ENCODE assay signal across 11 cellular contexts in the genomic region with DNA sequence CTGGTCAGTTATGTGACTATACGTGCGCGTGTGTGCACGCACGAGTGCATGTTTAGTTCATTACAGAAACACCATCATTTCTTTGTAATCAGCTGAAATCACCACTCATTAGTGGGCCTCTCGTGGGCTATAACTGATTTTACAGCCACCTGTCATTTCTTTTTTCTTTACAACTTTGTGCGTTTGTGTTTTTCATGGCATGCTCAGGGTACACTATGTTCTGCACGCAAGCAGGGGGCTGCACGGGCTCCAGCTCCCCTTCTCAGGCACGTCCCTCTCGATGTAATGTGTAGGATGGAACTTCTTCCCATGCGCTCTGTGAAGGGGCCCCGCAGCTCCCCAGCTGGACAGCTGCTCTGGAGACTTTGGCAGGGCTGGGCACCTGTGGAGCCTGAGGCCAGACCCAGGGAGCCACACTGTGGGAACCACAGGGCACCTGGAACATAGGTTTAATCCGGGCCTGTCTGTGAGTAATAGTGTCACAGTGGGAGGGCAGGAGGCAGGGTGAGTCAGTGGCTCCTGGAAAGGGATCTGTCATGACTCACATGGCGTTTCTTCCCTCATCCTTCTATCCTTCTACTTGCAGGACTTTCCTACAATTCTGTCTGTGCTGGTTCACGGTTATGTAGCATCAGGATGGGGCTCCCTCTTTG. TPM values are rescaled to one million over a fixed set of nuclear protein-coding genes. Genes with fewer than 3 reads are reported as not detected.
DNase-seq lines count a peak whose midpoint lies in the region; ATAC-seq, FAIRE-seq and TF ChIP-seq lines count a peak whose summit lies in the region.
"Had no signal": no experiment of that assay in that cellular context is flagged by ENCODE, and none has a peak within 500 bp of the region (broad histone marks: within the 10 kb centered on the region; RNA-seq: fewer than 3 reads in every experiment).

No MANE protein-coding gene starts in this region.

- H3K4me1 ChIP-seq in astrocyte (ENCODE audit: insufficient read depth, low read length) (peaks cover 18% of the 10 kb centered on the region), prostate gland (replicated peaks) (no peaks in the 10 kb centered on the region)

- H3K4me2 ChIP-seq in astrocyte (ENCODE audit: low read length) = peak overlapping the region; percentile 83

- H3K9ac ChIP-seq in astrocyte (ENCODE audit: low read length) = peak overlapping the region; percentile 78

- FAIRE-seq in astrocyte (lab: Jason Lieb, UNC) = peak; percentile 94

- H3K9me3 Mint-ChIP-seq in astrocyte (ENCODE audit: unreplicated experiment) = peaks cover 12% of the 10 kb centered on the region
- H3K9me3 Mint-ChIP-seq: effector memory CD8-positive, alpha-beta T cell had no signal

- WGBS in prostate gland = 53% methylated on average over 16 of the region's 16 CpGs

- H3K9me3 ChIP-seq in astrocyte (ENCODE audit: insufficient read depth, low read depth, low read length) = peaks cover 10% of the 10 kb centered on the region
- peaks cover 2% of the 10 kb centered on the region for H3K9me3 ChIP-seq in T-helper 17 cell (ENCODE audit: control insufficient read depth, low read length, poor library complexity, severe bottlenecking)
- no peaks in the 10 kb centered on the region for H3K9me3 ChIP-seq in prostate gland

- H3K4me1 Mint-ChIP-seq in astrocyte (ENCODE audit: low read depth, unreplicated experiment) (peaks cover 14% of the 10 kb centered on the region), T-helper 17 cell (peaks cover 5% of the 10 kb centered on the region)
- H3K4me1 Mint-ChIP-seq: naive thymus-derived CD8-positive, alpha-beta T cell had no signal

- H3K36me3 Mint-ChIP-seq in astrocyte (ENCODE audit: low read depth, unreplicated experiment) (peaks cover 3% of the 10 kb centered on the region), T-helper 17 cell (ENCODE audit: low read depth) (peaks cover 4% of the 10 kb centered on the region)

- no peaks in the 10 kb centered on the region for H4K20me1 ChIP-seq in astrocyte (ENCODE audit: insufficient read depth, low read length)

- peak overlapping the region; percentile 60 for H2AFZ ChIP-seq in astrocyte (ENCODE audit: low read depth, low read length)

- H3K27me3 ChIP-seq in astrocyte (ENCODE audit: insufficient read depth, low read length) (no peaks in the 10 kb centered on the region), prostate gland (replicated peaks; ENCODE audit: insufficient read depth) (no peaks in the 10 kb centered on the region)

- in situ Hi-C loops in ACHN (cut with HindIII; ENCODE audit: low pct_ligation_motif_present, low pct_unique_long_range_greater_than_20kb, low sequenced_read_pairs) = no loop called here

- peaks cover 13% of the 10 kb centered on the region for H3K27me3 Mint-ChIP-seq in astrocyte (ENCODE audit: low read depth, unreplicated experiment)
- H3K27me3 Mint-ChIP-seq in T-helper 17 cell = peaks cover 26% of the 10 kb centered on the region

- ATAC-seq in T-helper 17 cell = no peak
- ATAC-seq: effector memory CD8-positive, alpha-beta T cell; naive thymus-derived CD8-positive, alpha-beta T cell had no signal

- H3K27ac Mint-ChIP-seq in astrocyte (ENCODE audit: unreplicated experiment) (peak overlapping the region; percentile 79), T-helper 17 cell (no peak overlapping the region)
- H3K27ac Mint-ChIP-seq: effector memory CD8-positive, alpha-beta T cell had no signal

- intact Hi-C loops in prostate gland (cut with DNase I) = no loop called here

- H3K36me3 ChIP-seq in astrocyte (ENCODE audit: insufficient read depth, low read length) (no peaks in the 10 kb centered on the region), prostate gland (no peaks in the 10 kb centered on the region)

- TF ChIP-seq CTCF in astrocyte (IDR thresholded peaks at IDR 0.05; ENCODE audit: insufficient read depth, low read depth, low read length) (no peak), prostate gland (IDR thresholded peaks at IDR 0.05) (no peak)

- no peaks in the 10 kb centered on the region for H3K79me2 ChIP-seq in astrocyte (ENCODE audit: insufficient read depth, low read length)

- TF ChIP-seq POLR2A in prostate gland (IDR thresholded peaks at IDR 0.05) = no peak

- no peak overlapping the region for H3K4me3 Mint-ChIP-seq in astrocyte (ENCODE audit: unreplicated experiment)
- no peak overlapping the region for H3K4me3 Mint-ChIP-seq in T-helper 17 cell
- H3K4me3 Mint-ChIP-seq: effector memory CD8-positive, alpha-beta T cell; naive thymus-derived CD8-positive, alpha-beta T cell had no signal

- DNase-seq in ACHN (peak; percentile 94), HS-5 (ENCODE audit: low read depth) (peak; percentile 77), astrocyte (ENCODE audit: low read depth) (peak; percentile 84), kidney tubule cell (ENCODE audit: low spot score) (peak; percentile 94), T-helper 17 cell (no peak), prostate gland (ENCODE audit: low spot score) (no peak), NCI-H128 (lab: John Stamatoyannopoulos, UW; ENCODE audit: unreplicated experiment) (no peak), dedifferentiated amniotic fluid mesenchymal stem cell (ENCODE audit: extremely low spot score) (no peak)
- DNase-seq: effector memory CD8-positive, alpha-beta T cell; naive thymus-derived CD8-positive, alpha-beta T cell; NK-92 treated with Interleukin-12 subunit alpha and Interleukin-12 subunit beta, amount 100 ng/mL, for 24 hours had no signal

- H3K27ac ChIP-seq in astrocyte (ENCODE audit: low read depth, low read length) = peak overlapping the region; percentile 75
- no peak overlapping the region for H3K27ac ChIP-seq in prostate gland

- H3K4me3 ChIP-seq in astrocyte (ENCODE audit: insufficient read depth, low read depth, low read length) (no peak overlapping the region), prostate gland (no peak overlapping the region)

RNA-seq across cellular contexts. Expression of gene GCK, which starts 4.9 kb away (rescaled TPM):
- total RNA-seq in astrocyte = 0.24 TPM in 1 of 2 replicates, not detected in the other
- total RNA-seq in T-helper 17 cell = under 1 TPM in 1 of 2 donors, not detected in 1; 0.45 TPM
- total RNA-seq in prostate gland = 1 to 10 TPM in 1 of 2 donors, under 1 TPM in 1; 0.91 to 2.7 TPM

RNA-seq across cellular contexts. Expression of gene YKT6, which starts 16.4 kb away (rescaled TPM):
- 215 and 216 TPM in 2 replicates for total RNA-seq in astrocyte
- total RNA-seq in T-helper 17 cell = 10 to 100 TPM; 68.2 to 68.9 TPM
- 10 to 100 TPM; 63.5 to 68.4 TPM for total RNA-seq in prostate gland

RNA-seq across cellular contexts. Expression of gene MYL7, which starts 43.2 kb away (rescaled TPM):
- total RNA-seq in astrocyte (60.0 and 63.0 TPM in 2 replicates), T-helper 17 cell (not detected), prostate gland (not detected)
- total RNA-seq: naive thymus-derived CD8-positive, alpha-beta T cell had no signal

Comparison
In these comparisons a context has a peak if more than half of its experiments do, and no peak if none do; other contexts are left out.
1. DNase-seq: peak in ACHN (single experiment), HS-5 (single experiment), astrocyte (single experiment) and kidney tubule cell (single experiment); none in T-helper 17 cell (0 of 3), prostate gland (single experiment), NCI-H128 (single experiment) and dedifferentiated amniotic fluid mesenchymal stem cell (single experiment).
2. RNA of gene MYL7, which starts 43.2 kb away (total RNA-seq): 60.0 to 63.0 TPM in astrocyte; not detected in prostate gland and not detected in T-helper 17 cell; every median in the first group is over 10 times any median in the second.